Comparison of ENCODE assay signal across 1 cellular context in genomic region chr18:57772387-57772799, GRCh38.
TF ChIP-seq lines count a peak whose summit lies in the region.

No MANE protein-coding gene starts in this region.

TF ChIP-seq in HepG2, 621 proteins besides CTCF, POLR2A, EP300 and RAD21 (continued from another document and continues in another):
- peak; percentile 99 for TF ChIP-seq MLXIP (CRISPR knock-in tag; IDR thresholded peaks at IDR 0.05; ENCODE audit: borderline replicate concordance)
- TF ChIP-seq AHDC1 (CRISPR knock-in tag; IDR thresholded peaks at IDR 0.05; ENCODE audit: borderline replicate concordance): 0 out of 2 replicates have a peak, but pooled peaks have one; percentile 67
- no peak for TF ChIP-seq PAX8 (CRISPR knock-in tag; IDR thresholded peaks at IDR 0.05; ENCODE audit: borderline replicate concordance)
- peak; percentile 87 for TF ChIP-seq NCOA2 (CRISPR knock-in tag; IDR thresholded peaks at IDR 0.05)
- peak; percentile 79 for TF ChIP-seq ZNF331 (CRISPR knock-in tag; IDR thresholded peaks at IDR 0.05)
- peak; percentile 60 for TF ChIP-seq SPEN (CRISPR knock-in tag; IDR thresholded peaks at IDR 0.05; ENCODE audit: low read depth)
- TF ChIP-seq HOXD1 (CRISPR knock-in tag; IDR thresholded peaks at IDR 0.05): peak; percentile 71; the same call in 1 of the 2 replicates
- no peak for TF ChIP-seq RARG (CRISPR knock-in tag; IDR thresholded peaks at IDR 0.05; ENCODE audit: low read depth)
- peak; percentile 67; the same call in 1 of the 2 replicates for TF ChIP-seq KDM6A (CRISPR knock-in tag; IDR thresholded peaks at IDR 0.05; ENCODE audit: low read depth)
- TF ChIP-seq ZNF724P (CRISPR knock-in tag; IDR thresholded peaks at IDR 0.05; ENCODE audit: borderline replicate concordance): no peak
- no peak; the same call in 1 of the 2 replicates for TF ChIP-seq THAP8 (CRISPR knock-in tag; IDR thresholded peaks at IDR 0.05; ENCODE audit: borderline replicate concordance)
- TF ChIP-seq ASH2L (IDR thresholded peaks at IDR 0.05; ENCODE audit: insufficient read length, low read depth, low read length): no peak
- peak; percentile 12; the same call in 1 of the 2 replicates for TF ChIP-seq ZNF652 (CRISPR knock-in tag; IDR thresholded peaks at IDR 0.05; ENCODE audit: borderline replicate concordance, low read depth)
- no peak for TF ChIP-seq ZNF17 (CRISPR knock-in tag; IDR thresholded peaks at IDR 0.05)
- peak; percentile 85; the same call in 1 of the 2 replicates for TF ChIP-seq ZNF232 (CRISPR knock-in tag; IDR thresholded peaks at IDR 0.05; ENCODE audit: borderline replicate concordance)
- no peak for TF ChIP-seq MYNN (CRISPR knock-in tag; IDR thresholded peaks at IDR 0.05; ENCODE audit: low read depth)
- TF ChIP-seq TBX3 (IDR thresholded peaks at IDR 0.05; ENCODE audit: borderline replicate concordance): no peak
- no peak for TF ChIP-seq HNRNPUL1 (IDR thresholded peaks at IDR 0.05; ENCODE audit: low read depth, low read length)
- TF ChIP-seq, protein P1, sequence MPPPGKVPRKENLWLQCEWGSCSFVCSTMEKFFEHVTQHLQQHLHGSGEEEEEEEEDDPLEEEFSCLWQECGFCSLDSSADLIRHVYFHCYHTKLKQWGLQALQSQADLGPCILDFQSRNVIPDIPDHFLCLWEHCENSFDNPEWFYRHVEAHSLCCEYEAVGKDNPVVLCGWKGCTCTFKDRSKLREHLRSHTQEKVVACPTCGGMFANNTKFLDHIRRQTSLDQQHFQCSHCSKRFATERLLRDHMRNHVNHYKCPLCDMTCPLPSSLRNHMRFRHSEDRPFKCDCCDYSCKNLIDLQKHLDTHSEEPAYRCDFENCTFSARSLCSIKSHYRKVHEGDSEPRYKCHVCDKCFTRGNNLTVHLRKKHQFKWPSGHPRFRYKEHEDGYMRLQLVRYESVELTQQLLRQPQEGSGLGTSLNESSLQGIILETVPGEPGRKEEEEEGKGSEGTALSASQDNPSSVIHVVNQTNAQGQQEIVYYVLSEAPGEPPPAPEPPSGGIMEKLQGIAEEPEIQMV (CRISPR knock-in tag; IDR thresholded peaks at IDR 0.05; ENCODE audit: low read depth): no peak
- no peak for TF ChIP-seq ZNF616 (CRISPR knock-in tag; IDR thresholded peaks at IDR 0.05; ENCODE audit: low read depth)
- TF ChIP-seq, protein P2, sequence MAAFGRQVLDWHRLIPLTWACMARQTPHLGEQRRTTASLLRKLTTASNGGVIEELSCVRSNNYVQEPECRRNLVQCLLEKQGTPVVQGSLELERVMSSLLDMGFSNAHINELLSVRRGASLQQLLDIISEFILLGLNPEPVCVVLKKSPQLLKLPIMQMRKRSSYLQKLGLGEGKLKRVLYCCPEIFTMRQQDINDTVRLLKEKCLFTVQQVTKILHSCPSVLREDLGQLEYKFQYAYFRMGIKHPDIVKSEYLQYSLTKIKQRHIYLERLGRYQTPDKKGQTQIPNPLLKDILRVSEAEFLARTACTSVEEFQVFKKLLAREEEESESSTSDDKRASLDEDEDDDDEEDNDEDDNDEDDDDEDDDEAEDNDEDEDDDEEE (CRISPR knock-in tag; IDR thresholded peaks at IDR 0.05): 0 out of 2 replicates have a peak, but pooled peaks have one; percentile 62
- no peak; the same call in 1 of the 2 replicates for TF ChIP-seq ZNF782 (CRISPR knock-in tag; IDR thresholded peaks at IDR 0.05; ENCODE audit: borderline replicate concordance)
- no peak for TF ChIP-seq TAF15 (IDR thresholded peaks at IDR 0.05; ENCODE audit: low read depth, low read length, poor library complexity, severe bottlenecking)
- TF ChIP-seq ZNF609 (CRISPR knock-in tag; IDR thresholded peaks at IDR 0.05; ENCODE audit: borderline replicate concordance): peak; percentile 37; the same call in 1 of the 2 replicates
- peak; percentile 58; the same call in 1 of the 2 replicates for TF ChIP-seq TARDBP (CRISPR knock-in tag; IDR thresholded peaks at IDR 0.05)
- TF ChIP-seq ZNF260 (CRISPR knock-in tag; IDR thresholded peaks at IDR 0.05; ENCODE audit: borderline replicate concordance, low read depth): no peak
- TF ChIP-seq ELF3 (CRISPR knock-in tag; IDR thresholded peaks at IDR 0.05): peak; percentile 84
- TF ChIP-seq PRPF4 (IDR thresholded peaks at IDR 0.05; ENCODE audit: low read depth, low read length, poor library complexity, severe bottlenecking): no peak
- TF ChIP-seq, protein P3, sequence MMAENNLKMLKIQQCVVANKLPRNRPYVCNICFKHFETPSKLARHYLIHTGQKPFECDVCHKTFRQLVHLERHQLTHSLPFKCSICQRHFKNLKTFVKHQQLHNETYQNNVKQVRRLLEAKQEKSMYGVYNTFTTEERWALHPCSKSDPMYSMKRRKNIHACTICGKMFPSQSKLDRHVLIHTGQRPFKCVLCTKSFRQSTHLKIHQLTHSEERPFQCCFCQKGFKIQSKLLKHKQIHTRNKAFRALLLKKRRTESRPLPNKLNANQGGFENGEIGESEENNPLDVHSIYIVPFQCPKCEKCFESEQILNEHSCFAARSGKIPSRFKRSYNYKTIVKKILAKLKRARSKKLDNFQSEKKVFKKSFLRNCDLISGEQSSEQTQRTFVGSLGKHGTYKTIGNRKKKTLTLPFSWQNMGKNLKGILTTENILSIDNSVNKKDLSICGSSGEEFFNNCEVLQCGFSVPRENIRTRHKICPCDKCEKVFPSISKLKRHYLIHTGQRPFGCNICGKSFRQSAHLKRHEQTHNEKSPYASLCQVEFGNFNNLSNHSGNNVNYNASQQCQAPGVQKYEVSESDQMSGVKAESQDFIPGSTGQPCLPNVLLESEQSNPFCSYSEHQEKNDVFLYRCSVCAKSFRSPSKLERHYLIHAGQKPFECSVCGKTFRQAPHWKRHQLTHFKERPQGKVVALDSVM (CRISPR knock-in tag; IDR thresholded peaks at IDR 0.05): no peak; the same call in 1 of the 2 replicates
- TF ChIP-seq PPARG (CRISPR knock-in tag; conservative IDR thresholded peaks at IDR 0.05): 0 out of 2 replicates have a peak, but pooled peaks have one; percentile 24
- no peak for TF ChIP-seq MAF1 (CRISPR knock-in tag; IDR thresholded peaks at IDR 0.05; ENCODE audit: borderline replicate concordance)
- TF ChIP-seq HIC2 (CRISPR knock-in tag; IDR thresholded peaks at IDR 0.05; ENCODE audit: low read depth): peak; percentile 49; the same call in 1 of the 2 replicates
- TF ChIP-seq ZNF572 (CRISPR knock-in tag; IDR thresholded peaks at IDR 0.05): no peak; the same call in 1 of the 2 replicates
